ENCODE assay signal across 2 cellular contexts in genomic region chr3:65703820-65704219, GRCh38.
TF ChIP-seq lines count a peak whose summit lies in the region.

No MANE protein-coding gene starts in this region.

TF ChIP-seq in A549, 52 proteins besides CTCF, POLR2A, EP300 and RAD21:
- TF ChIP-seq HOXB5 (CRISPR knock-in tag; IDR thresholded peaks at IDR 0.05) (no peak), MAFK (IDR thresholded peaks at IDR 0.05; ENCODE audit: partially characterized antibody) (peak; percentile 75)
TF ChIP-seq in A549: peak in this region for 1.

TF ChIP-seq in K562, 482 proteins besides CTCF, POLR2A, EP300 and RAD21:
- no peak for TF ChIP-seq GATA2 (CRISPR knock-in tag; IDR thresholded peaks at IDR 0.05)
- no peak for TF ChIP-seq ELK1 (CRISPR knock-in tag; IDR thresholded peaks at IDR 0.05)
- TF ChIP-seq ZNF316 (IDR thresholded peaks at IDR 0.05): peak; percentile 67
- TF ChIP-seq, protein P1, sequence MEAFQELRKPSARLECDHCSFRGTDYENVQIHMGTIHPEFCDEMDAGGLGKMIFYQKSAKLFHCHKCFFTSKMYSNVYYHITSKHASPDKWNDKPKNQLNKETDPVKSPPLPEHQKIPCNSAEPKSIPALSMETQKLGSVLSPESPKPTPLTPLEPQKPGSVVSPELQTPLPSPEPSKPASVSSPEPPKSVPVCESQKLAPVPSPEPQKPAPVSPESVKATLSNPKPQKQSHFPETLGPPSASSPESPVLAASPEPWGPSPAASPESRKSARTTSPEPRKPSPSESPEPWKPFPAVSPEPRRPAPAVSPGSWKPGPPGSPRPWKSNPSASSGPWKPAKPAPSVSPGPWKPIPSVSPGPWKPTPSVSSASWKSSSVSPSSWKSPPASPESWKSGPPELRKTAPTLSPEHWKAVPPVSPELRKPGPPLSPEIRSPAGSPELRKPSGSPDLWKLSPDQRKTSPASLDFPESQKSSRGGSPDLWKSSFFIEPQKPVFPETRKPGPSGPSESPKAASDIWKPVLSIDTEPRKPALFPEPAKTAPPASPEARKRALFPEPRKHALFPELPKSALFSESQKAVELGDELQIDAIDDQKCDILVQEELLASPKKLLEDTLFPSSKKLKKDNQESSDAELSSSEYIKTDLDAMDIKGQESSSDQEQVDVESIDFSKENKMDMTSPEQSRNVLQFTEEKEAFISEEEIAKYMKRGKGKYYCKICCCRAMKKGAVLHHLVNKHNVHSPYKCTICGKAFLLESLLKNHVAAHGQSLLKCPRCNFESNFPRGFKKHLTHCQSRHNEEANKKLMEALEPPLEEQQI (IDR thresholded peaks at IDR 0.05): no peak
- TF ChIP-seq ZBTB8A (IDR thresholded peaks at IDR 0.05; ENCODE audit: partially characterized antibody): no peak
- TF ChIP-seq, protein P2, sequence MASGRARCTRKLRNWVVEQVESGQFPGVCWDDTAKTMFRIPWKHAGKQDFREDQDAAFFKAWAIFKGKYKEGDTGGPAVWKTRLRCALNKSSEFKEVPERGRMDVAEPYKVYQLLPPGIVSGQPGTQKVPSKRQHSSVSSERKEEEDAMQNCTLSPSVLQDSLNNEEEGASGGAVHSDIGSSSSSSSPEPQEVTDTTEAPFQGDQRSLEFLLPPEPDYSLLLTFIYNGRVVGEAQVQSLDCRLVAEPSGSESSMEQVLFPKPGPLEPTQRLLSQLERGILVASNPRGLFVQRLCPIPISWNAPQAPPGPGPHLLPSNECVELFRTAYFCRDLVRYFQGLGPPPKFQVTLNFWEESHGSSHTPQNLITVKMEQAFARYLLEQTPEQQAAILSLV (tag; IDR thresholded peaks at IDR 0.05): no peak
- TF ChIP-seq, protein P3, sequence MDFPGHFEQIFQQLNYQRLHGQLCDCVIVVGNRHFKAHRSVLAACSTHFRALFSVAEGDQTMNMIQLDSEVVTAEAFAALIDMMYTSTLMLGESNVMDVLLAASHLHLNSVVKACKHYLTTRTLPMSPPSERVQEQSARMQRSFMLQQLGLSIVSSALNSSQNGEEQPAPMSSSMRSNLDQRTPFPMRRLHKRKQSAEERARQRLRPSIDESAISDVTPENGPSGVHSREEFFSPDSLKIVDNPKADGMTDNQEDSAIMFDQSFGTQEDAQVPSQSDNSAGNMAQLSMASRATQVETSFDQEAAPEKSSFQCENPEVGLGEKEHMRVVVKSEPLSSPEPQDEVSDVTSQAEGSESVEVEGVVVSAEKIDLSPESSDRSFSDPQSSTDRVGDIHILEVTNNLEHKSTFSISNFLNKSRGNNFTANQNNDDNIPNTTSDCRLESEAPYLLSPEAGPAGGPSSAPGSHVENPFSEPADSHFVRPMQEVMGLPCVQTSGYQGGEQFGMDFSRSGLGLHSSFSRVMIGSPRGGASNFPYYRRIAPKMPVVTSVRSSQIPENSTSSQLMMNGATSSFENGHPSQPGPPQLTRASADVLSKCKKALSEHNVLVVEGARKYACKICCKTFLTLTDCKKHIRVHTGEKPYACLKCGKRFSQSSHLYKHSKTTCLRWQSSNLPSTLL (IDR thresholded peaks at IDR 0.05): no peak
- no peak for TF ChIP-seq HLTF (IDR thresholded peaks at IDR 0.05)
- no peak for TF ChIP-seq E2F3 (CRISPR knock-in tag; IDR thresholded peaks at IDR 0.05)
- TF ChIP-seq CBFB (CRISPR knock-in tag; IDR thresholded peaks at IDR 0.05): no peak
- peak; percentile 27; the same call in 1 of the 2 replicates for TF ChIP-seq MAFF (IDR thresholded peaks at IDR 0.05; ENCODE audit: low read length)
- TF ChIP-seq C11orf30 (IDR thresholded peaks at IDR 0.05; ENCODE audit: low read depth): peak; percentile 32; the same call in 1 of the 2 replicates
- no peak for TF ChIP-seq ZNF347 (CRISPR knock-in tag; IDR thresholded peaks at IDR 0.05; ENCODE audit: low read depth)
- no peak for TF ChIP-seq ZNF785 (CRISPR knock-in tag; IDR thresholded peaks at IDR 0.05)
- TF ChIP-seq PCBP2 (IDR thresholded peaks at IDR 0.05; ENCODE audit: low read depth, low read length, poor library complexity, severe bottlenecking): no peak
- no peak for TF ChIP-seq ZNF592 (IDR thresholded peaks at IDR 0.05)
- no peak for TF ChIP-seq GABPA (tag; conservative IDR thresholded peaks at IDR 0.05; ENCODE audit: low read depth)
- TF ChIP-seq ELF1 (tag; IDR thresholded peaks at IDR 0.05): no peak
- TF ChIP-seq ZNF512 (tag; IDR thresholded peaks at IDR 0.05): no peak
- no peak for TF ChIP-seq VEZF1 (CRISPR knock-in tag; IDR thresholded peaks at IDR 0.05)
- no peak for TF ChIP-seq POLR2H (tag; IDR thresholded peaks at IDR 0.05; ENCODE audit: low read depth)
- no peak for TF ChIP-seq BRF2 (IDR thresholded peaks at IDR 0.05; ENCODE audit: borderline replicate concordance, insufficient read depth, insufficient read length)
- TF ChIP-seq RNF2 (IDR thresholded peaks at IDR 0.05): no peak
- TF ChIP-seq, protein P4, sequence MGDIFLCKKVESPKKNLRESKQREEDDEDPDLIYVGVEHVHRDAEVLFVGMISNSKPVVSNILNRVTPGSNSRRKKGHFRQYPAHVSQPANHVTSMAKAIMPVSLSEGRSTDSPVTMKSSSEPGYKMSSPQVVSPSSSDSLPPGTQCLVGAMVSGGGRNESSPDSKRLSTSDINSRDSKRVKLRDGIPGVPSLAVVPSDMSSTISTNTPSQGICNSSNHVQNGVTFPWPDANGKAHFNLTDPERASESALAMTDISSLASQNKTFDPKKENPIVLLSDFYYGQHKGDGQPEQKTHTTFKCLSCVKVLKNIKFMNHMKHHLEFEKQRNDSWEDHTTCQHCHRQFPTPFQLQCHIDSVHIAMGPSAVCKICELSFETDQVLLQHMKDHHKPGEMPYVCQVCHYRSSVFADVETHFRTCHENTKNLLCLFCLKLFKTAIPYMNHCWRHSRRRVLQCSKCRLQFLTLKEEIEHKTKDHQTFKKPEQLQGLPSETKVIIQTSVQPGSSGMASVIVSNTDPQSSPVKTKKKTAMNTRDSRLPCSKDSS (IDR thresholded peaks at IDR 0.05; ENCODE audit: low read depth, partially characterized antibody): no peak
